ENCODE assay signal across 1 cellular context in the genomic region with DNA sequence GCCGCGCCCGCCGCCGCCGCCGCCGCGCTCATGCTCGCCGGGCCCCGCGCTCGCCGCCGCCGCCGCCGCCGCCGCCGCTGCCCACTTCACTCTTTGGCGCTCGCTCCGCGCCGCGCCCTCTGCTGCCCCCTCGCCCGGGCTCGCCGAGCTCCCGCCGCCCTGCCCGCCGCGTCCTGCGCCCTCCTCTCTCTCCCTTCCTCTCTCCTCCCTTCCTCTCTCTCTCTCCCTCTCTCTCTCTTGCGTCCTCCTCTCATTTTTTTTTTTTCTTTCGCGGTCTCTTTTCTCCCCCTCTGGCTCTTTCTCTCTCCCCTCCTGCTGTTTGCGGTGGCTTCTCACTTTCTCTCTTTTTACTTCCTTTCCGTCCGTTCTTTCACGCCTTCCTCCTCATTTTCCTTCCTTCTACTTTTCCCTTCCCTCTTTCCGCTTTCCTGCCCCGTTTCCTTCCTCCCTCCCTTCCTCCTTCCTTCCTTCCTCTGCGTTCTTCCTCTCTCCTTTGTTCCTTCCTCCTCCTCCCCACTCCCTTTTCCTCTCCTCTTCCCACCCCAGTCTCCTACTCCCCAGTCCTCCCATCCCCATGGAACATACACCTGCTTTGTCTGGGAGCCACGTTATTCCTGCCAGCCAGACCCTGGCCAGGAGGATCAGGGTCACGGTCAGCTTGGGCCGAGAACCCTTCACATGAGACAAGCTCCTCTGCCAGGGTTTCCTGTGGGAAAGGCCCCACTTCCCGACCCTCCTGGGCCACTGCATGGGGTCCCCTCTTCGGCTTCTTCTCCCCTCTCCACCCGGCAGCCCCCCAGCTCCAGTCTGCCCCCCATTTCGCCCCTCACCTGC.
TF ChIP-seq lines count a peak whose summit lies in the region.

No MANE protein-coding gene starts in this region.

TF ChIP-seq in GM23338, 12 proteins besides CTCF, POLR2A, EP300 and RAD21 (continued from another document):
- TF ChIP-seq, protein P1, sequence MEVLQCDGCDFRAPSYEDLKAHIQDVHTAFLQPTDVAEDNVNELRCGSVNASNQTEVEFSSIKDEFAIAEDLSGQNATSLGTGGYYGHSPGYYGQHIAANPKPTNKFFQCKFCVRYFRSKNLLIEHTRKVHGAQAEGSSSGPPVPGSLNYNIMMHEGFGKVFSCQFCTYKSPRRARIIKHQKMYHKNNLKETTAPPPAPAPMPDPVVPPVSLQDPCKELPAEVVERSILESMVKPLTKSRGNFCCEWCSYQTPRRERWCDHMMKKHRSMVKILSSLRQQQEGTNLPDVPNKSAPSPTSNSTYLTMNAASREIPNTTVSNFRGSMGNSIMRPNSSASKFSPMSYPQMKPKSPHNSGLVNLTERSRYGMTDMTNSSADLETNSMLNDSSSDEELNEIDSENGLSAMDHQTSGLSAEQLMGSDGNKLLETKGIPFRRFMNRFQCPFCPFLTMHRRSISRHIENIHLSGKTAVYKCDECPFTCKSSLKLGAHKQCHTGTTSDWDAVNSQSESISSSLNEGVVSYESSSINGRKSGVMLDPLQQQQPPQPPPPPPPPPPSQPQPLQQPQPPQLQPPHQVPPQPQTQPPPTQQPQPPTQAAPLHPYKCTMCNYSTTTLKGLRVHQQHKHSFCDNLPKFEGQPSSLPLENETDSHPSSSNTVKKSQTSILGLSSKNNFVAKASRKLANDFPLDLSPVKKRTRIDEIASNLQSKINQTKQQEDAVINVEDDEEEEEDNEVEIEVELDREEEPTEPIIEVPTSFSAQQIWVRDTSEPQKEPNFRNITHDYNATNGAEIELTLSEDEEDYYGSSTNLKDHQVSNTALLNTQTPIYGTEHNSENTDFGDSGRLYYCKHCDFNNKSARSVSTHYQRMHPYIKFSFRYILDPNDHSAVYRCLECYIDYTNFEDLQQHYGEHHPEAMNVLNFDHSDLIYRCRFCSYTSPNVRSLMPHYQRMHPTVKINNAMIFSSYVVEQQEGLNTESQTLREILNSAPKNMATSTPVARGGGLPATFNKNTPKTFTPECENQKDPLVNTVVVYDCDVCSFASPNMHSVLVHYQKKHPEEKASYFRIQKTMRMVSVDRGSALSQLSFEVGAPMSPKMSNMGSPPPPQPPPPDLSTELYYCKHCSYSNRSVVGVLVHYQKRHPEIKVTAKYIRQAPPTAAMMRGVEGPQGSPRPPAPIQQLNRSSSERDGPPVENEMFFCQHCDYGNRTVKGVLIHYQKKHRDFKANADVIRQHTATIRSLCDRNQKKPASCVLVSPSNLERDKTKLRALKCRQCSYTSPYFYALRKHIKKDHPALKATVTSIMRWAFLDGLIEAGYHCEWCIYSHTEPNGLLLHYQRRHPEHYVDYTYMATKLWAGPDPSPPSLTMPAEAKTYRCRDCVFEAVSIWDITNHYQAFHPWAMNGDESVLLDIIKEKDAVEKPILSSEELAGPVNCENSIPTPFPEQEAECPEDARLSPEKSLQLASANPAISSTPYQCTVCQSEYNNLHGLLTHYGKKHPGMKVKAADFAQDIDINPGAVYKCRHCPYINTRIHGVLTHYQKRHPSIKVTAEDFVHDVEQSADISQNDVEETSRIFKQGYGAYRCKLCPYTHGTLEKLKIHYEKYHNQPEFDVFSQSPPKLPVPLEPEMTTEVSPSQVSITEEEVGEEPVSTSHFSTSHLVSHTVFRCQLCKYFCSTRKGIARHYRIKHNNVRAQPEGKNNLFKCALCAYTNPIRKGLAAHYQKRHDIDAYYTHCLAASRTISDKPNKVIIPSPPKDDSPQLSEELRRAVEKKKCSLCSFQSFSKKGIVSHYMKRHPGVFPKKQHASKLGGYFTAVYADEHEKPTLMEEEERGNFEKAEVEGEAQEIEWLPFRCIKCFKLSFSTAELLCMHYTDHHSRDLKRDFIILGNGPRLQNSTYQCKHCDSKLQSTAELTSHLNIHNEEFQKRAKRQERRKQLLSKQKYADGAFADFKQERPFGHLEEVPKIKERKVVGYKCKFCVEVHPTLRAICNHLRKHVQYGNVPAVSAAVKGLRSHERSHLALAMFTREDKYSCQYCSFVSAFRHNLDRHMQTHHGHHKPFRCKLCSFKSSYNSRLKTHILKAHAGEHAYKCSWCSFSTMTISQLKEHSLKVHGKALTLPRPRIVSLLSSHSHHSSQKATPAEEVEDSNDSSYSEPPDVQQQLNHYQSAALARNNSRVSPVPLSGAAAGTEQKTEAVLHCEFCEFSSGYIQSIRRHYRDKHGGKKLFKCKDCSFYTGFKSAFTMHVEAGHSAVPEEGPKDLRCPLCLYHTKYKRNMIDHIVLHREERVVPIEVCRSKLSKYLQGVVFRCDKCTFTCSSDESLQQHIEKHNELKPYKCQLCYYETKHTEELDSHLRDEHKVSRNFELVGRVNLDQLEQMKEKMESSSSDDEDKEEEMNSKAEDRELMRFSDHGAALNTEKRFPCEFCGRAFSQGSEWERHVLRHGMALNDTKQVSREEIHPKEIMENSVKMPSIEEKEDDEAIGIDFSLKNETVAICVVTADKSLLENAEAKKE (CRISPR knock-in tag; IDR thresholded peaks at IDR 0.05) = no peak
- no peak for TF ChIP-seq EZH2phosphoT487 (IDR thresholded peaks at IDR 0.05; ENCODE audit: unreplicated experiment)
- no peak for TF ChIP-seq JUNB (IDR thresholded peaks at IDR 0.05; ENCODE audit: unreplicated experiment)
- TF ChIP-seq ZNF114 (CRISPR knock-in tag; IDR thresholded peaks at IDR 0.05) = no peak
- TF ChIP-seq, protein P2, sequence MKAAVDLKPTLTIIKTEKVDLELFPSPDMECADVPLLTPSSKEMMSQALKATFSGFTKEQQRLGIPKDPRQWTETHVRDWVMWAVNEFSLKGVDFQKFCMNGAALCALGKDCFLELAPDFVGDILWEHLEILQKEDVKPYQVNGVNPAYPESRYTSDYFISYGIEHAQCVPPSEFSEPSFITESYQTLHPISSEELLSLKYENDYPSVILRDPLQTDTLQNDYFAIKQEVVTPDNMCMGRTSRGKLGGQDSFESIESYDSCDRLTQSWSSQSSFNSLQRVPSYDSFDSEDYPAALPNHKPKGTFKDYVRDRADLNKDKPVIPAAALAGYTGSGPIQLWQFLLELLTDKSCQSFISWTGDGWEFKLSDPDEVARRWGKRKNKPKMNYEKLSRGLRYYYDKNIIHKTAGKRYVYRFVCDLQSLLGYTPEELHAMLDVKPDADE (IDR thresholded peaks at IDR 0.05) = no peak
- TF ChIP-seq STAT1 (IDR thresholded peaks at IDR 0.05; ENCODE audit: unreplicated experiment) = no peak
- TF ChIP-seq NANOG (IDR thresholded peaks at IDR 0.05; ENCODE audit: borderline replicate concordance) = no peak
- no peak for TF ChIP-seq POLR2AphosphoS5 (IDR thresholded peaks at IDR 0.05; ENCODE audit: low read depth)
- TF ChIP-seq ZNF331 (CRISPR knock-in tag; IDR thresholded peaks at IDR 0.05; ENCODE audit: low read depth) = no peak
TF ChIP-seq in GM23338: peak in this region for 0.
